In genomic region chr7:158296798-158297104, GRCh38 we compare ENCODE assay signal across 22 cellular contexts.
"Had no signal": no experiment of that assay in that cellular context is flagged by ENCODE, and none has a peak within 500 bp of the region (broad histone marks: within the 10 kb centered on the region; RNA-seq: fewer than 3 reads in every experiment).

No MANE protein-coding gene starts in this region.

- DNase-seq: activated CD4-positive, alpha-beta memory T cell treated with anti-CD3 and anti-CD28 coated beads for 36 hours; activated CD4-positive, alpha-beta T cell treated with anti-CD3 and anti-CD28 coated beads, Interleukin-2, amount 10 ng/mL, durations not matched to agents 7 days and 5 days; activated CD4-positive, CD25-positive, alpha-beta regulatory T cell; activated naive CD4-positive, alpha-beta T cell treated with anti-CD3 and anti-CD28 coated beads, Interleukin-2, amount 50 U/mL, for 16 hours; activated naive CD8-positive, alpha-beta T cell treated with anti-CD3 and anti-CD28 coated beads, Interleukin-2, amount 10 ng/mL, durations not matched to agents 7 days and 5 days; activated T-cell treated with anti-CD3 and anti-CD28 coated beads, Interleukin-2, amount 50 U/mL, for 72 hours; anterior cingulate cortex; caudate nucleus; MG63; MV-4-11; NCI-H1092 treated with DMSO at 0.1 percent for 48 hours; NCI-H1417 treated with DMSO at 0.1 percent for 48 hours; NCI-H1694; NCI-H2029; NCI-H2107; NCI-H2171 treated with DMSO at 0.1 percent for 48 hours; NCI-H226; NCI-H526 treated with DMSO at 0.1 percent for 48 hours; NCI-H82; SJCRH30; SK-N-SH; T-helper 1 cell had no signal

- ATAC-seq: activated T-cell treated with anti-CD3 and anti-CD28 coated beads, Interleukin-2, amount 50 U/mL, for 72 hours had no signal
